Comparison of ENCODE assay signal across 27 cellular contexts in the genomic region with DNA sequence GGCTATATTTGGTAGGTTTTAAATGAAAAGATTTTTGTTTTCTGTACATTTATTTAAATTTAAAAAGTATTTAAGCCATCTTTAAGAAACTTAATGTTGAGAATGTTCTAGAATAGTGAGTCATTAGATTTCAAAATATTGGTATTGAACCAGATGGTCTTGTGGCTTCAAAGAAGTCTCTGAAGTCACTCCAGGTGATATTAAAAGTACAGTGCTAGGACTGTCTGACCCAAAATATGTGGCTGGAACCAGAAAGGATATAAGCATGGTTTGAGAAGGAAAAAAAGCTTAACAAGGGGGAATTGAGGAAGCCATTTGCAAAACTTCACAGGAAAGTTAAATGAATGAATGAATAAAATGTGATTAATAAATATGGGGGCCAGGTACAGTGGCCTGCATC.
"Had no signal": no experiment of that assay in that cellular context is flagged by ENCODE, and none has a peak within 500 bp of the region (broad histone marks: within the 10 kb centered on the region; RNA-seq: fewer than 3 reads in every experiment).

No MANE protein-coding gene starts in this region.

- H3K4me1 Mint-ChIP-seq: stimulated activated effector memory CD8-positive, alpha-beta T cell treated with anti-CD3 and anti-CD28 coated beads, Interleukin-12 subunit alpha, Interleukin-12 subunit beta, amount 100 ng/mL, for 72 hours had no signal

- H3K36me3 ChIP-seq: neutrophil, pancreas, prostate gland, right lobe of liver, sigmoid colon, suprapubic skin, tibial artery, transverse colon, vagina had no signal

- H3K9me3 ChIP-seq: neutrophil, pancreas, prostate gland, right lobe of liver, sigmoid colon, suprapubic skin, testis, tibial artery, transverse colon, vagina had no signal

- H3K27ac Mint-ChIP-seq: naive thymus-derived CD8-positive, alpha-beta T cell; natural killer cell treated with Interleukin-12 subunit alpha and Interleukin-12 subunit beta and Interleukin-15 and Interleukin-18, amount 100 ng/mL, for 72 hours; nephron progenitor cell; stimulated activated effector memory CD8-positive, alpha-beta T cell treated with anti-CD3 and anti-CD28 coated beads, Interleukin-12 subunit alpha, Interleukin-12 subunit beta, amount 100 ng/mL, for 72 hours; stimulated activated naive B cell treated with anti-CD40 and anti-IgM and Interleukin-4, amounts not matched to agents 10 μg/mL and 1 μg/mL and 100 μg/mL, for 72 hours; stimulated activated naive CD8-positive, alpha-beta T cell treated with anti-CD3 and anti-CD28 coated beads, Interleukin-15, Interleukin-2, amounts not matched to agents 100 ng/mL and 50 ng/mL, for 24 hours; type B pancreatic cell had no signal

- H3K4me3 Mint-ChIP-seq: naive thymus-derived CD8-positive, alpha-beta T cell; natural killer cell treated with Interleukin-12 subunit alpha and Interleukin-12 subunit beta and Interleukin-15 and Interleukin-18, amount 100 ng/mL, for 72 hours; nephron progenitor cell; neural crest cell; stimulated activated effector memory CD8-positive, alpha-beta T cell treated with anti-CD3 and anti-CD28 coated beads, Interleukin-12 subunit alpha, Interleukin-12 subunit beta, amount 100 ng/mL, for 72 hours; stimulated activated naive B cell treated with anti-CD40 and anti-IgM and Interleukin-4, amounts not matched to agents 10 μg/mL and 1 μg/mL and 100 μg/mL, for 72 hours; stimulated activated naive CD8-positive, alpha-beta T cell treated with anti-CD3 and anti-CD28 coated beads, Interleukin-15, Interleukin-2, amounts not matched to agents 100 ng/mL and 50 ng/mL, for 24 hours; type B pancreatic cell had no signal

- H3K36me3 Mint-ChIP-seq: natural killer cell treated with Interleukin-12 subunit alpha and Interleukin-12 subunit beta and Interleukin-15 and Interleukin-18, amount 100 ng/mL, for 72 hours; stimulated activated effector memory CD8-positive, alpha-beta T cell treated with anti-CD3 and anti-CD28 coated beads, Interleukin-12 subunit alpha, Interleukin-12 subunit beta, amount 100 ng/mL, for 72 hours had no signal

- DNase-seq: naive thymus-derived CD8-positive, alpha-beta T cell; nephron progenitor cell; nucleus accumbens; pancreas; right cardiac atrium; sigmoid colon; small intestine; stimulated activated CD4-positive, alpha-beta T cell treated with anti-CD3 and anti-CD28 coated beads, Interleukin-15, amount 100 ng/mL, for 24 hours; stimulated activated CD4-positive, alpha-beta T cell treated with anti-CD3 and anti-CD28 coated beads, Interleukin-2, amount 100 ng/mL, for 24 hours; stimulated activated CD4-positive, alpha-beta T cell treated with anti-CD3 and anti-CD28 coated beads, Interleukin-2, amount 100 ng/mL, for 48 hours; stimulated activated CD4-positive, alpha-beta T cell treated with anti-CD3 and anti-CD28 coated beads, Interleukin-4, amount 100 ng/mL, for 24 hours; stimulated activated naive B cell treated with anti-CD40 and anti-IgM and Interleukin-4, amounts not matched to agents 10 μg/mL and 1 μg/mL and 100 μg/mL, for 72 hours; stimulated activated naive CD4-positive, alpha-beta T cell treated with Interleukin-2 at 50 U/mL for 16 hours; substantia nigra; testis; tibial artery; transverse colon had no signal

- H3K9me3 Mint-ChIP-seq: naive thymus-derived CD8-positive, alpha-beta T cell; natural killer cell treated with Interleukin-12 subunit alpha and Interleukin-12 subunit beta and Interleukin-15 and Interleukin-18, amount 100 ng/mL, for 72 hours; nephron progenitor cell; neural crest cell; stimulated activated effector memory CD8-positive, alpha-beta T cell treated with anti-CD3 and anti-CD28 coated beads, Interleukin-12 subunit alpha, Interleukin-12 subunit beta, amount 100 ng/mL, for 72 hours; stimulated activated naive B cell treated with anti-CD40 and anti-IgM and Interleukin-4, amounts not matched to agents 10 μg/mL and 1 μg/mL and 100 μg/mL, for 72 hours; stimulated activated naive CD8-positive, alpha-beta T cell treated with anti-CD3 and anti-CD28 coated beads, Interleukin-15, Interleukin-2, amounts not matched to agents 100 ng/mL and 50 ng/mL, for 24 hours had no signal

- H3K27ac ChIP-seq: neutrophil, pancreas, prostate gland, right lobe of liver, sigmoid colon, suprapubic skin, testis, tibial artery, transverse colon, vagina had no signal

- H3K27me3 Mint-ChIP-seq: naive thymus-derived CD8-positive, alpha-beta T cell; natural killer cell treated with Interleukin-12 subunit alpha and Interleukin-12 subunit beta and Interleukin-15 and Interleukin-18, amount 100 ng/mL, for 72 hours; stimulated activated naive B cell treated with anti-CD40 and anti-IgM and Interleukin-4, amounts not matched to agents 10 μg/mL and 1 μg/mL and 100 μg/mL, for 72 hours; stimulated activated naive CD8-positive, alpha-beta T cell treated with anti-CD3 and anti-CD28 coated beads, Interleukin-15, Interleukin-2, amounts not matched to agents 100 ng/mL and 50 ng/mL, for 24 hours; type B pancreatic cell had no signal

- H3K4me1 ChIP-seq: pancreas, prostate gland, right lobe of liver, sigmoid colon, testis, tibial artery, transverse colon, vagina had no signal

- H3K4me3 ChIP-seq: pancreas, prostate gland, right lobe of liver, sigmoid colon, suprapubic skin, testis, tibial artery, transverse colon, vagina had no signal

- H3K27me3 ChIP-seq: neutrophil, pancreas, right lobe of liver, sigmoid colon, suprapubic skin, testis, tibial artery, transverse colon, vagina had no signal

- ATAC-seq: naive thymus-derived CD8-positive, alpha-beta T cell; natural killer cell treated with Interleukin-12 subunit alpha and Interleukin-12 subunit beta and Interleukin-15 and Interleukin-18, amount 100 ng/mL, for 72 hours; pancreas; right cardiac atrium; right lobe of liver; stimulated activated effector memory CD8-positive, alpha-beta T cell treated with anti-CD3 and anti-CD28 coated beads, Interleukin-12 subunit alpha, Interleukin-12 subunit beta, amount 100 ng/mL, for 72 hours; stimulated activated naive B cell treated with anti-CD40 and anti-IgM and Interleukin-4, amounts not matched to agents 10 μg/mL and 1 μg/mL and 100 μg/mL, for 72 hours had no signal
